Comparison of ENCODE assay signal across 19 cellular contexts in genomic region chr20:15889073-15889923, GRCh38.
DNase-seq lines count a peak whose midpoint lies in the region; ATAC-seq and TF ChIP-seq lines count a peak whose summit lies in the region.
"Had no signal": no experiment of that assay in that cellular context is flagged by ENCODE, and none has a peak within 500 bp of the region (broad histone marks: within the 10 kb centered on the region; RNA-seq: fewer than 3 reads in every experiment).

No MANE protein-coding gene starts in this region.

- H3K27me3 ChIP-seq in aorta (ENCODE audit: control insufficient read depth in 1 of 2, insufficient read depth in 2 of 2, low read length in 1 of 2), result no peaks in the 10 kb centered on the region
- H3K27me3 ChIP-seq: esophagus muscularis mucosa, sigmoid colon had no signal

- no peak for ATAC-seq in HG02970 (IDR thresholded peaks at IDR 0.05; ENCODE audit: low FRiP score, unreplicated experiment)
- ATAC-seq in T-cell (replicated peaks in 1 of 4), result no peak
- no peak for ATAC-seq in HG03565 (IDR thresholded peaks at IDR 0.05; ENCODE audit: unreplicated experiment)
- ATAC-seq in aorta (ENCODE audit: low FRiP score), result no peak
- ATAC-seq: activated T-cell treated with anti-CD3 and anti-CD28 coated beads, Interleukin-2, amount 50 U/mL, for 72 hours; left lobe of liver; naive thymus-derived CD4-positive, alpha-beta T cell had no signal

- H3K36me3 ChIP-seq in HEK293 (ENCODE audit: control insufficient read depth in 2 of 2, insufficient read depth in 1 of 2, low read length in 2 of 2) (no peaks in the 10 kb centered on the region), aorta (ENCODE audit: control insufficient read depth in 1 of 2, insufficient read depth in 2 of 2, low read length in 1 of 2) (no peaks in the 10 kb centered on the region)
- H3K36me3 ChIP-seq: esophagus muscularis mucosa, sigmoid colon had no signal

- H3K9me3 Mint-ChIP-seq in T-cell, result peaks cover 9 to 17% (median 13%) of the 10 kb centered on the region in 3 donors

- H3K36me3 Mint-ChIP-seq in T-cell, result no peaks in the 10 kb centered on the region
- H3K36me3 Mint-ChIP-seq: naive thymus-derived CD4-positive, alpha-beta T cell had no signal

- no peak overlapping the region for H3K27ac Mint-ChIP-seq in T-cell
- H3K27ac Mint-ChIP-seq: activated T-cell treated with anti-CD3 and anti-CD28 coated beads, Interleukin-2, amount 50 U/mL, for 72 hours; naive thymus-derived CD4-positive, alpha-beta T cell had no signal

- H3K4me3 Mint-ChIP-seq in T-cell, result no peak overlapping the region
- H3K4me3 Mint-ChIP-seq: activated T-cell treated with anti-CD3 and anti-CD28 coated beads, Interleukin-2, amount 50 U/mL, for 72 hours; naive thymus-derived CD4-positive, alpha-beta T cell had no signal

- TF ChIP-seq CTCF in HEK293 (tag by site-specific recombination; IDR thresholded peaks at IDR 0.05), result no peak

- H3K9me3 ChIP-seq in HEK293 (ENCODE audit: control insufficient read depth, insufficient read depth, low read depth, low read length) (no peaks in the 10 kb centered on the region), aorta (ENCODE audit: control insufficient read depth, low read length) (no peaks in the 10 kb centered on the region)
- H3K9me3 ChIP-seq: sigmoid colon had no signal

- H3K27ac ChIP-seq in HEK293 (ENCODE audit: extremely low read depth, low read depth, low read length) (no peak overlapping the region), aorta (ENCODE audit: low read depth in 1 of 2, low read length in 2 of 2) (no peak overlapping the region)
- H3K27ac ChIP-seq: coronary artery, esophagus muscularis mucosa, sigmoid colon had no signal

- H3K4me1 ChIP-seq in HEK293 (ENCODE audit: control insufficient read depth, insufficient read depth, low read length) (peaks cover 3% of the 10 kb centered on the region; the same call in 1 of the 2 replicates), aorta (ENCODE audit: control insufficient read depth in 1 of 2, insufficient read depth in 2 of 2, low read length in 2 of 2) (peaks cover 3 to 12% of the 10 kb centered on the region in 2 donors)
- H3K4me1 ChIP-seq: sigmoid colon had no signal

- no peaks in the 10 kb centered on the region for H3K4me1 Mint-ChIP-seq in T-cell
- H3K4me1 Mint-ChIP-seq: naive thymus-derived CD4-positive, alpha-beta T cell had no signal

- WGBS in aorta, 2 donors, result 5 to 8% methylated on average over 3 of the region's 3 CpGs

- no peak overlapping the region for H3K4me3 ChIP-seq in HEK293 (ENCODE audit: low read depth, low read length)
- no peak overlapping the region for H3K4me3 ChIP-seq in aorta (ENCODE audit: low read length in 2 of 2)
- H3K4me3 ChIP-seq: coronary artery, esophagus muscularis mucosa, sigmoid colon had no signal

- intact Hi-C loops in aorta (cut with DNase I), result no loop called here

- H3K27me3 Mint-ChIP-seq in T-cell, result no peaks in the 10 kb centered on the region
- H3K27me3 Mint-ChIP-seq: naive thymus-derived CD4-positive, alpha-beta T cell had no signal

- POLR2A ChIA-PET in HEK293 (lab: Yijun Ruan, JAX) (no interaction called here), T-cell (lab: Charles Lee) (no interaction called here)

- CTCF ChIA-PET in HEK293 (lab: Yijun Ruan, JAX), result interaction anchor here (1.1 kb wide), 1 partner anchor 13 kb away, joined by 3 read pairs; no protein-coding TSS in a partner anchor
- CTCF ChIA-PET in T-cell (lab: Charles Lee), result no interaction called here

- DNase-seq in ELF-1 (ENCODE audit: low read depth, low spot score) (peak; percentile 59), NCI-H345 (lab: John Stamatoyannopoulos, UW) (peak; percentile 96), islet precursor cell (peak; percentile 64), T-cell (no peak), aorta (no peak)
- DNase-seq: activated CD4-positive, alpha-beta T cell treated with anti-CD3 and anti-CD28 coated beads, Interleukin-2, amount 50 U/mL, for 1 hour; activated T-cell treated with anti-CD3 and anti-CD28 coated beads, Interleukin-2, amount 50 U/mL, for 72 hours; amygdala; GDM1; naive thymus-derived CD4-positive, alpha-beta T cell; NCI-H526 treated with DMSO at 0.1 percent for 48 hours; sigmoid colon; stimulated activated naive CD4-positive, alpha-beta T cell had no signal

TF ChIP-seq in HEK293, 187 proteins besides CTCF, POLR2A, EP300 and RAD21:
- no peak for TF ChIP-seq ZNF394 (tag by site-specific recombination; IDR thresholded peaks at IDR 0.05; ENCODE audit: borderline replicate concordance)
- peak; percentile 74 for TF ChIP-seq ZIC2 (tag by site-specific recombination; IDR thresholded peaks at IDR 0.05)

Comparison
In these comparisons a context has a peak if more than half of its experiments do, and no peak if none do; other contexts are left out.
1. DNase-seq: peak in ELF-1 (single experiment), NCI-H345 (single experiment) and islet precursor cell (single experiment); none in T-cell (0 of 34) and aorta (0 of 2).